In the genomic region with DNA sequence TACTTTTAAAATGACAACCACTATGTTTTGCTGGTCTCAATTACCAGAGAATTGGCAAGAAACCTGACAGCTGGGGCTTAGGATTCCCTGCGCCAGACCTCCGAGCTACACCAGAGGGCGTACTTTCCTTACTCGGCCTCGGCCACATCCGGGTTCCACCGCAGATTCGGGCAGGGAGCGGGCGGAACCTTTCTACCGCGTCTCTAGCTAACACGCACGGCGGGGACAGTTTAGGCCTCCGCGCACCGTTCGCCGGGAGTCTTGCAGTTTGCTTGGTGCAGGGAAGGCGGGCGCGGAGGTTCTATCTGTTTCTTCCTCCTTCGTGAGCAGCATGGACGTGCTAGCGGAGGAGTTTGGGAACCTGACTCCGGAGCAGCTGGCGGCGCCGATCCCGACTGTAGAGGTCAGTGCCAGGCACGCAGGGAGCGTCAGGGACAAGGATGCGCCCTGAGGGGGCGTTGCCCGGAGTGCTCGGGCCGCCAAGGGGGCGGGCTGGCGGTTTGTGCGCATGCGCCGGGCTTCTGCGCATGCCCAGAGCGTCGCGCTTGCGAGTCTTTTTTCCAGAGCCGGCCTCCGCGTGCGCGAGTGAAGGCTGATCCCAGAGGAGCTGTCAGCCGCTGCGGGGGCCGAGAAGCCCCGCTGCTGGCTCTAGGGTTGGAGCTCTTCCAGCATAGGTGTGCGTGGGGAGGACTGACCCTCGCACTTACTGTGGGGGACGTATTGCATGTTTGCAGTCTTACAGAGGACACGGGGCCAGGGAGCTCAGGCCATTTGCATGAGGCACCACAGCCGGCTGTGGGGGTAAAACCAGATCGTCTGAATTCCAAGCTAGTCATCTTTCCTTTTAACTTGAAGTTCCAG, we compare ENCODE assay signal across 8 cellular contexts. TPM values are rescaled to one million over a fixed set of nuclear protein-coding genes. Genes with fewer than 3 reads are reported as not detected.
DNase-seq lines count a peak whose midpoint lies in the region; ATAC-seq and TF ChIP-seq lines count a peak whose summit lies in the region.

A gene (plus strand): TSS at position 200 of the 861 bp plus-strand sequence. CDS start 132 bp downstream, at position 332.

- TF ChIP-seq POLR2A in adrenal gland (IDR thresholded peaks at IDR 0.05) (peak; percentile 70 to 93), heart left ventricle (IDR thresholded peaks at IDR 0.05) (peak in 1 of 2 donors; percentile 87)

- H3K27ac ChIP-seq in adrenal gland (peak within 1 kb of the TSS; percentile 57 to 96 (median 93)), heart left ventricle (peak within 1 kb of the TSS; percentile 81 to 99 (median 96)), upper lobe of right lung (peak within 1 kb of the TSS; percentile 87)

- H3K36me3 ChIP-seq in adrenal gland (replicated peaks in 1 of 2): no peaks in the 10 kb centered on the region
- H3K36me3 ChIP-seq in heart left ventricle: no peaks in the 10 kb centered on the region
- H3K36me3 ChIP-seq in upper lobe of right lung: no peaks in the 10 kb centered on the region

- intact Hi-C loops in adrenal gland (cut with DNase I): loop anchor here in 1 of 2 donors (10.0 kb wide), 1 partner anchor 53 kb away; a partner anchor contains a TSS
- intact Hi-C loops in heart left ventricle (cut with DNase I): loop anchor here in 1 of 10 donors (5.0 kb wide), 1 partner anchor 55 kb away; a partner anchor contains a TSS
- intact Hi-C loops in posterior cingulate gyrus (cut with DNase I): loop anchor here (1.0 to 10.0 kb wide), 4 partner anchors 29 to 1123 kb away; a partner anchor contains a TSS
- intact Hi-C loops in upper lobe of right lung (cut with DNase I): no loop called here

- TF ChIP-seq CTCF in GM12875 (IDR thresholded peaks at IDR 0.05; ENCODE audit: borderline replicate concordance, insufficient read depth, low read depth, low read length) (peak; percentile 88), adrenal gland (IDR thresholded peaks at IDR 0.05) (peak; percentile 80 to 92 (median 88)), heart left ventricle (IDR thresholded peaks at IDR 0.05) (peak; percentile 81 to 97 (median 90)), upper lobe of right lung (IDR thresholded peaks at IDR 0.05) (peak; percentile 90)

- peak; percentile 91 for ATAC-seq in HG02798 (IDR thresholded peaks at IDR 0.05; ENCODE audit: poor library complexity, unreplicated experiment)
- ATAC-seq in heart left ventricle: peak; percentile 94 to 97 (median 95)
- peak; percentile 97 for ATAC-seq in upper lobe of right lung

- H3K9me3 ChIP-seq in adrenal gland (replicated peaks in 1 of 3) (no peaks in the 10 kb centered on the region), heart left ventricle (no peaks in the 10 kb centered on the region), upper lobe of right lung (no peaks in the 10 kb centered on the region)

- H3K27me3 ChIP-seq in adrenal gland: no peaks in the 10 kb centered on the region
- H3K27me3 ChIP-seq in heart left ventricle: no peaks in the 10 kb centered on the region
- no peaks in the 10 kb centered on the region for H3K27me3 ChIP-seq in upper lobe of right lung

- H3K4me1 ChIP-seq in adrenal gland (replicated peaks in 1 of 2): peaks cover 16 to 23% of the 10 kb centered on the region in 2 donors
- peaks cover 0 to 26% (median 12%) of the 10 kb centered on the region in 12 donors for H3K4me1 ChIP-seq in heart left ventricle
- peaks cover 18% of the 10 kb centered on the region for H3K4me1 ChIP-seq in upper lobe of right lung

- H3K4me3 ChIP-seq in GM12875 (ENCODE audit: low read depth, low read length): peak within 1 kb of the TSS; percentile 69
- H3K4me3 ChIP-seq in adrenal gland: peak within 1 kb of the TSS in 3 of 4 donors; percentile 64 to 80 (median 70)
- H3K4me3 ChIP-seq in heart left ventricle: peak within 1 kb of the TSS; percentile 40 to 86 (median 70)
- H3K4me3 ChIP-seq in upper lobe of right lung: peak within 1 kb of the TSS; percentile 89

- 0 to 1% (median 0%) methylated on average over 27 to 63 of the region's 63 CpGs for WGBS in adrenal gland, 4 donors
- WGBS in heart left ventricle, 4 donors: 0 to 1% (median 0%) methylated on average over 47 to 63 of the region's 63 CpGs

- DNase-seq in NCI-H1417 treated with DMSO at 0.1 percent for 48 hours (lab: John Stamatoyannopoulos, UW) (peak; percentile 94), SW480 (ENCODE audit: low spot score) (peak; percentile 92), adrenal gland (peak; percentile 93 to 99 (median 97)), heart left ventricle (peak; percentile 94 to 98 (median 96)), posterior cingulate gyrus (peak; percentile 91 to 99 (median 96)), upper lobe of right lung (peak; percentile 97)

RNA-seq across cellular contexts. Expression of the gene that starts here (rescaled TPM):
- total RNA-seq in adrenal gland: 10 to 100 TPM in 7 of 8 donors, 1 to 10 TPM in 1; 9.8 to 22.4 (median 13.7) TPM
- polyA plus RNA-seq in adrenal gland: 10 to 100 TPM in 1 of 3 donors, 1 to 10 TPM in 2; 2.6 to 33.8 (median 2.7) TPM
- total RNA-seq in heart left ventricle: 10 to 100 TPM in 2 of 9 donors, 1 to 10 TPM in 7; 6.4 to 12.3 (median 9.3) TPM
- 1 to 10 TPM; 2.5 to 8.1 TPM for polyA plus RNA-seq in heart left ventricle
- total RNA-seq in upper lobe of right lung: 11.3 TPM

Comparison
In these comparisons a context has a peak if more than half of its experiments do, and no peak if none do; other contexts are left out.
1. Peak in every context shown above with its lines: DNase-seq, ATAC-seq, H3K4me3 ChIP-seq and H3K27ac ChIP-seq.